Comparison of ENCODE assay signal across 1 cellular context in genomic region chrX:155070975-155071693, GRCh38.
TF ChIP-seq lines count a peak whose summit lies in the region.

Gene BRCC3, plus strand, starts transcription at chrX:155071508. Its CDS starts 20 bp downstream, at chrX:155071528.
A gene with protein sequence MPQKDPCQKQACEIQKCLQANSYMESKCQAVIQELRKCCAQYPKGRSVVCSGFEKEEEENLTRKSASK (minus strand): TSS chrX:155071136. CDS start chrX:155064023, 7,113 bp downstream.
Gene MTCP1, minus strand, starts transcription at chrX:155071136. Its CDS starts 5,126 bp downstream, at chrX:155066010.

TF ChIP-seq in HepG2, 621 proteins besides CTCF, POLR2A, EP300 and RAD21 (continues in another document):
- TF ChIP-seq STAG1 (CRISPR knock-in tag; IDR thresholded peaks at IDR 0.05) (no peak), ZNF468 (CRISPR knock-in tag; IDR thresholded peaks at IDR 0.05) (no peak), MTA1 (CRISPR knock-in tag; IDR thresholded peaks at IDR 0.05; ENCODE audit: borderline replicate concordance) (no peak), ATF6 (CRISPR knock-in tag; conservative IDR thresholded peaks at IDR 0.05) (no peak), KMT2A (CRISPR knock-in tag; IDR thresholded peaks at IDR 0.05) (peak; percentile 49; the same call in 1 of the 2 replicates), TBL1XR1 (IDR thresholded peaks at IDR 0.05; ENCODE audit: borderline replicate concordance, low read length, partially characterized antibody) (no peak), NFYC (CRISPR knock-in tag; IDR thresholded peaks at IDR 0.05) (no peak), NCOR1 (IDR thresholded peaks at IDR 0.05; ENCODE audit: borderline replicate concordance, low read length) (no peak), ESRRA (CRISPR knock-in tag; IDR thresholded peaks at IDR 0.05; ENCODE audit: low read depth) (no peak), ZSCAN31 (CRISPR knock-in tag; IDR thresholded peaks at IDR 0.05; ENCODE audit: low read depth) (no peak), SALL2 (CRISPR knock-in tag; IDR thresholded peaks at IDR 0.05) (no peak), ZNF234 (CRISPR knock-in tag; conservative IDR thresholded peaks at IDR 0.05) (no peak), MAZ (IDR thresholded peaks at IDR 0.05; ENCODE audit: borderline replicate concordance, low read depth, low read length) (no peak), MAZ (CRISPR knock-in tag; IDR thresholded peaks at IDR 0.05; ENCODE audit: low read depth) (peak; percentile 79), MXI1 (IDR thresholded peaks at IDR 0.05; ENCODE audit: borderline replicate concordance, low read depth, low read length) (peak; percentile 13; the same call in 1 of the 3 replicates), ZFP91 (CRISPR knock-in tag; IDR thresholded peaks at IDR 0.05; ENCODE audit: borderline replicate concordance) (0 out of 2 replicates have a peak, but pooled peaks have one; percentile 54), PHF8 (CRISPR knock-in tag; IDR thresholded peaks at IDR 0.05) (peak; percentile 83), CHD2 (IDR thresholded peaks at IDR 0.05; ENCODE audit: low read depth, low read length) (no peak), ZNF407 (CRISPR knock-in tag; IDR thresholded peaks at IDR 0.05; ENCODE audit: not compliant biosample characterization) (no peak), NFIB (CRISPR knock-in tag; IDR thresholded peaks at IDR 0.05; ENCODE audit: borderline replicate concordance) (no peak), ZNF143 (CRISPR knock-in tag; IDR thresholded peaks at IDR 0.05) (no peak), ZNF558 (CRISPR knock-in tag; IDR thresholded peaks at IDR 0.05; ENCODE audit: borderline replicate concordance) (no peak), HOXA3 (CRISPR knock-in tag; IDR thresholded peaks at IDR 0.05) (peak; percentile 29; the same call in 1 of the 2 replicates), ZFP36L2 (CRISPR knock-in tag; IDR thresholded peaks at IDR 0.05) (no peak), ZNF569 (CRISPR knock-in tag; IDR thresholded peaks at IDR 0.05; ENCODE audit: borderline replicate concordance) (no peak), MXD3 (CRISPR knock-in tag; IDR thresholded peaks at IDR 0.05) (no peak), ZNF878 (CRISPR knock-in tag; IDR thresholded peaks at IDR 0.05) (no peak), SMAD1 (CRISPR knock-in tag; IDR thresholded peaks at IDR 0.05; ENCODE audit: borderline replicate concordance, low read depth) (no peak), ZNF232 (CRISPR knock-in tag; IDR thresholded peaks at IDR 0.05; ENCODE audit: borderline replicate concordance) (no peak), TFDP1 (CRISPR knock-in tag; IDR thresholded peaks at IDR 0.05; ENCODE audit: borderline replicate concordance) (peak; percentile 14; the same call in 1 of the 2 replicates), ZZZ3 (CRISPR knock-in tag; IDR thresholded peaks at IDR 0.05; ENCODE audit: borderline replicate concordance) (no peak), ZNF260 (CRISPR knock-in tag; IDR thresholded peaks at IDR 0.05; ENCODE audit: borderline replicate concordance, low read depth) (no peak), ZNF362 (CRISPR knock-in tag; IDR thresholded peaks at IDR 0.05; ENCODE audit: borderline replicate concordance) (no peak), ZNF543 (CRISPR knock-in tag; IDR thresholded peaks at IDR 0.05) (no peak), ZFX (CRISPR knock-in tag; IDR thresholded peaks at IDR 0.05; ENCODE audit: low read depth) (peak; percentile 79), GATAD1 (CRISPR knock-in tag; IDR thresholded peaks at IDR 0.05) (no peak; the same call in 1 of the 2 replicates), NONO (IDR thresholded peaks at IDR 0.05) (no peak), NONO (CRISPR knock-in tag; conservative IDR thresholded peaks at IDR 0.05) (peak; percentile 54), ZEB1 (IDR thresholded peaks at IDR 0.05; ENCODE audit: insufficient replicate concordance, low read depth) (no peak), MEIS2 (CRISPR knock-in tag; IDR thresholded peaks at IDR 0.05) (no peak), FOXM1 (CRISPR knock-in tag; IDR thresholded peaks at IDR 0.05) (no peak), HCFC1 (IDR thresholded peaks at IDR 0.05; ENCODE audit: low read depth, low read length) (no peak), TAF1 (CRISPR knock-in tag; IDR thresholded peaks at IDR 0.05) (peak; percentile 86)
- TF ChIP-seq, protein P1, sequence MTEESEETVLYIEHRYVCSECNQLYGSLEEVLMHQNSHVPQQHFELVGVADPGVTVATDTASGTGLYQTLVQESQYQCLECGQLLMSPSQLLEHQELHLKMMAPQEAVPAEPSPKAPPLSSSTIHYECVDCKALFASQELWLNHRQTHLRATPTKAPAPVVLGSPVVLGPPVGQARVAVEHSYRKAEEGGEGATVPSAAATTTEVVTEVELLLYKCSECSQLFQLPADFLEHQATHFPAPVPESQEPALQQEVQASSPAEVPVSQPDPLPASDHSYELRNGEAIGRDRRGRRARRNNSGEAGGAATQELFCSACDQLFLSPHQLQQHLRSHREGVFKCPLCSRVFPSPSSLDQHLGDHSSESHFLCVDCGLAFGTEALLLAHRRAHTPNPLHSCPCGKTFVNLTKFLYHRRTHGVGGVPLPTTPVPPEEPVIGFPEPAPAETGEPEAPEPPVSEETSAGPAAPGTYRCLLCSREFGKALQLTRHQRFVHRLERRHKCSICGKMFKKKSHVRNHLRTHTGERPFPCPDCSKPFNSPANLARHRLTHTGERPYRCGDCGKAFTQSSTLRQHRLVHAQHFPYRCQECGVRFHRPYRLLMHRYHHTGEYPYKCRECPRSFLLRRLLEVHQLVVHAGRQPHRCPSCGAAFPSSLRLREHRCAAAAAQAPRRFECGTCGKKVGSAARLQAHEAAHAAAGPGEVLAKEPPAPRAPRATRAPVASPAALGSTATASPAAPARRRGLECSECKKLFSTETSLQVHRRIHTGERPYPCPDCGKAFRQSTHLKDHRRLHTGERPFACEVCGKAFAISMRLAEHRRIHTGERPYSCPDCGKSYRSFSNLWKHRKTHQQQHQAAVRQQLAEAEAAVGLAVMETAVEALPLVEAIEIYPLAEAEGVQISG (CRISPR knock-in tag; IDR thresholded peaks at IDR 0.05): 0 out of 2 replicates have a peak, but pooled peaks have one; percentile 51
- TF ChIP-seq, protein P2, sequence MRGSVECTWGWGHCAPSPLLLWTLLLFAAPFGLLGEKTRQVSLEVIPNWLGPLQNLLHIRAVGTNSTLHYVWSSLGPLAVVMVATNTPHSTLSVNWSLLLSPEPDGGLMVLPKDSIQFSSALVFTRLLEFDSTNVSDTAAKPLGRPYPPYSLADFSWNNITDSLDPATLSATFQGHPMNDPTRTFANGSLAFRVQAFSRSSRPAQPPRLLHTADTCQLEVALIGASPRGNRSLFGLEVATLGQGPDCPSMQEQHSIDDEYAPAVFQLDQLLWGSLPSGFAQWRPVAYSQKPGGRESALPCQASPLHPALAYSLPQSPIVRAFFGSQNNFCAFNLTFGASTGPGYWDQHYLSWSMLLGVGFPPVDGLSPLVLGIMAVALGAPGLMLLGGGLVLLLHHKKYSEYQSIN (CRISPR knock-in tag; IDR thresholded peaks at IDR 0.05; ENCODE audit: borderline replicate concordance): no peak
